21 cellular contexts compared by ENCODE assay signal in the genomic region with DNA sequence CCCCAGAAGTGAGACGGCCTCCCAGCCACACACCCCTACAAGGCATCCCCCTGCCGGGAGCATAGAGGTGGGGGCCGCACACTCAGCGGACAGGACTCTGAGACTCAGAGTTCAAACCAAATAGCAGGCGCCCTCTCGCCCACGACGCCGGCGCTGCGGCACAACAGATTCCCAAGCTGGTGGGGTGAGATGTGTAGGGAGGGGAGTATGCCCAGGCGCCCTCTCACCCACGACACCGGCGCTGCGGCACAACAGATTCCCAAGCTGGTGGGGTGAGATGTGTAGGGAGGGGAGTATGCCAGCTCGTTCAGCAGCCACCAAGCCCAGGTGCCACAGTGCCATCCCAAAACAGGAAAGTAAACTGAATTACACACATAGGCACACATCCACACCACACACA.
"Had no signal": no experiment of that assay in that cellular context is flagged by ENCODE, and none has a peak within 500 bp of the region (broad histone marks: within the 10 kb centered on the region; RNA-seq: fewer than 3 reads in every experiment).

No MANE protein-coding gene starts in this region.

- H3K9ac ChIP-seq: parathyroid adenoma had no signal

- H3K27me3 ChIP-seq: right atrium auricular region, right lobe of liver, testis, thyroid gland, transverse colon, upper lobe of left lung had no signal

- H3K4me3 ChIP-seq: left lung, lung, mucosa of descending colon, right atrium auricular region, right lobe of liver, skin epidermis, stomach, testis, thyroid gland, transverse colon, upper lobe of left lung had no signal

- H2AFZ ChIP-seq: parathyroid adenoma had no signal

- H3K36me3 ChIP-seq: left lung, right atrium auricular region, right lobe of liver, stomach, thyroid gland, transverse colon, upper lobe of left lung had no signal

- H3K9me3 ChIP-seq: left lung, mucosa of descending colon, right atrium auricular region, right lobe of liver, stomach, testis, thyroid gland, transverse colon, upper lobe of left lung had no signal

- DNase-seq: head of caudate nucleus; hippocampal formation; kidney glomerular epithelial cell; left cardiac atrium; midbrain; mucosa of descending colon; naive thymus-derived CD4-positive, alpha-beta T cell; nucleus accumbens; stimulated activated CD4-positive, alpha-beta T cell treated with anti-CD3 and anti-CD28 coated beads, Interleukin-4, amount 100 ng/mL, for 24 hours; stimulated activated naive CD4-positive, alpha-beta T cell; stomach; testis; thyroid gland; transverse colon had no signal

- H3K4me1 ChIP-seq: left lung, right atrium auricular region, right lobe of liver, stomach, testis, transverse colon, upper lobe of left lung had no signal

- H3K27ac ChIP-seq: left lung, parathyroid adenoma, right atrium auricular region, right lobe of liver, skin epidermis, stomach, testis, thyroid gland, transverse colon, upper lobe of left lung had no signal

- ATAC-seq: left cardiac atrium; left lung; mucosa of descending colon; naive thymus-derived CD4-positive, alpha-beta T cell had no signal
